ENCODE assay signal across 2 cellular contexts in genomic region chr9:73270967-73271722, GRCh38.
A peak's percentile ranks its signal among the peaks of the same experiment; 100 is the strongest.
TF ChIP-seq lines count a peak whose summit lies in the region.

No MANE protein-coding gene starts in this region.

TF ChIP-seq in SK-N-SH treated with all-trans-retinoic acid at 6 μM for 48 hours, 23 proteins besides CTCF, POLR2A, EP300 and RAD21 (continued from another document):
- TF ChIP-seq, protein P1, sequence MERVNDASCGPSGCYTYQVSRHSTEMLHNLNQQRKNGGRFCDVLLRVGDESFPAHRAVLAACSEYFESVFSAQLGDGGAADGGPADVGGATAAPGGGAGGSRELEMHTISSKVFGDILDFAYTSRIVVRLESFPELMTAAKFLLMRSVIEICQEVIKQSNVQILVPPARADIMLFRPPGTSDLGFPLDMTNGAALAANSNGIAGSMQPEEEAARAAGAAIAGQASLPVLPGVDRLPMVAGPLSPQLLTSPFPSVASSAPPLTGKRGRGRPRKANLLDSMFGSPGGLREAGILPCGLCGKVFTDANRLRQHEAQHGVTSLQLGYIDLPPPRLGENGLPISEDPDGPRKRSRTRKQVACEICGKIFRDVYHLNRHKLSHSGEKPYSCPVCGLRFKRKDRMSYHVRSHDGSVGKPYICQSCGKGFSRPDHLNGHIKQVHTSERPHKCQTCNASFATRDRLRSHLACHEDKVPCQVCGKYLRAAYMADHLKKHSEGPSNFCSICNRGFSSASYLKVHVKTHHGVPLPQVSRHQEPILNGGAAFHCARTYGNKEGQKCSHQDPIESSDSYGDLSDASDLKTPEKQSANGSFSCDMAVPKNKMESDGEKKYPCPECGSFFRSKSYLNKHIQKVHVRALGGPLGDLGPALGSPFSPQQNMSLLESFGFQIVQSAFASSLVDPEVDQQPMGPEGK (CRISPR knock-in tag; IDR thresholded peaks at IDR 0.05; ENCODE audit: borderline replicate concordance), result no peak
- TF ChIP-seq SNAI2 (CRISPR knock-in tag; IDR thresholded peaks at IDR 0.05) (no peak), PPARA (CRISPR knock-in tag; IDR thresholded peaks at IDR 0.05; ENCODE audit: borderline replicate concordance) (no peak), ISL1 (CRISPR knock-in tag; IDR thresholded peaks at IDR 0.05) (no peak), TOX (CRISPR knock-in tag; IDR thresholded peaks at IDR 0.05; ENCODE audit: borderline replicate concordance) (no peak), ZC3H10 (CRISPR knock-in tag; IDR thresholded peaks at IDR 0.05) (no peak), ZNF70 (CRISPR knock-in tag; IDR thresholded peaks at IDR 0.05) (no peak), CREB5 (CRISPR knock-in tag; IDR thresholded peaks at IDR 0.05; ENCODE audit: low read depth) (no peak), GLIS3 (CRISPR knock-in tag; IDR thresholded peaks at IDR 0.05) (no peak)

TF ChIP-seq in HepG2, 621 proteins besides CTCF, POLR2A, EP300 and RAD21 (continued from another document and continues in another):
- peak; percentile 84 for TF ChIP-seq ARID5B (CRISPR knock-in tag; IDR thresholded peaks at IDR 0.05)
- TF ChIP-seq, protein P2, sequence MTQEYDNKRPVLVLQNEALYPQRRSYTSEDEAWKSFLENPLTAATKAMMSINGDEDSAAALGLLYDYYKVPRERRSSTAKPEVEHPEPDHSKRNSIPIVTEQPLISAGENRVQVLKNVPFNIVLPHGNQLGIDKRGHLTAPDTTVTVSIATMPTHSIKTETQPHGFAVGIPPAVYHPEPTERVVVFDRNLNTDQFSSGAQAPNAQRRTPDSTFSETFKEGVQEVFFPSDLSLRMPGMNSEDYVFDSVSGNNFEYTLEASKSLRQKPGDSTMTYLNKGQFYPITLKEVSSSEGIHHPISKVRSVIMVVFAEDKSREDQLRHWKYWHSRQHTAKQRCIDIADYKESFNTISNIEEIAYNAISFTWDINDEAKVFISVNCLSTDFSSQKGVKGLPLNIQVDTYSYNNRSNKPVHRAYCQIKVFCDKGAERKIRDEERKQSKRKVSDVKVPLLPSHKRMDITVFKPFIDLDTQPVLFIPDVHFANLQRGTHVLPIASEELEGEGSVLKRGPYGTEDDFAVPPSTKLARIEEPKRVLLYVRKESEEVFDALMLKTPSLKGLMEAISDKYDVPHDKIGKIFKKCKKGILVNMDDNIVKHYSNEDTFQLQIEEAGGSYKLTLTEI (CRISPR knock-in tag; conservative IDR thresholded peaks at IDR 0.05), result no peak
- no peak for TF ChIP-seq FIP1L1 (IDR thresholded peaks at IDR 0.05; ENCODE audit: borderline replicate concordance, insufficient read depth, low read depth, low read length)
- no peak for TF ChIP-seq KLF9 (CRISPR knock-in tag; IDR thresholded peaks at IDR 0.05; ENCODE audit: low read depth)
- TF ChIP-seq REL (CRISPR knock-in tag; conservative IDR thresholded peaks at IDR 0.05), result no peak
- TF ChIP-seq BORCS8-MEF2B (CRISPR knock-in tag; IDR thresholded peaks at IDR 0.05), result no peak
- no peak for TF ChIP-seq ZNF224 (CRISPR knock-in tag; IDR thresholded peaks at IDR 0.05)
- no peak for TF ChIP-seq ZSCAN30 (CRISPR knock-in tag; IDR thresholded peaks at IDR 0.05)
- TF ChIP-seq USF2 (IDR thresholded peaks at IDR 0.05; ENCODE audit: low read depth, low read length), result no peak
- no peak for TF ChIP-seq USF2 (CRISPR knock-in tag; IDR thresholded peaks at IDR 0.05; ENCODE audit: borderline replicate concordance)
- TF ChIP-seq JUN (CRISPR knock-in tag; IDR thresholded peaks at IDR 0.05), result no peak
- no peak for TF ChIP-seq SKI (IDR thresholded peaks at IDR 0.05; ENCODE audit: partially characterized antibody)
- 0 out of 2 replicates have a peak, but pooled peaks have one; percentile 19 for TF ChIP-seq SAP130 (CRISPR knock-in tag; IDR thresholded peaks at IDR 0.05; ENCODE audit: low read depth)
- no peak for TF ChIP-seq MAFK (conservative IDR thresholded peaks at IDR 0.05 in 1 of 2, IDR thresholded peaks at IDR 0.05 in 1 of 2; ENCODE audit: low read length in 2 of 2)
- no peak for TF ChIP-seq BHLHE40 (IDR thresholded peaks at IDR 0.05; ENCODE audit: low read length)
- no peak for TF ChIP-seq NCOR1 (IDR thresholded peaks at IDR 0.05; ENCODE audit: borderline replicate concordance, low read length)
- TF ChIP-seq PBX3 (CRISPR knock-in tag; IDR thresholded peaks at IDR 0.05; ENCODE audit: borderline replicate concordance), result no peak
- TF ChIP-seq ZNF691 (CRISPR knock-in tag; IDR thresholded peaks at IDR 0.05; ENCODE audit: borderline replicate concordance, low read depth), result no peak
- TF ChIP-seq GATAD1 (CRISPR knock-in tag; IDR thresholded peaks at IDR 0.05), result no peak
- no peak for TF ChIP-seq IKZF5 (CRISPR knock-in tag; IDR thresholded peaks at IDR 0.05)
- no peak for TF ChIP-seq ZSCAN31 (CRISPR knock-in tag; IDR thresholded peaks at IDR 0.05; ENCODE audit: low read depth)
- no peak for TF ChIP-seq ZNF446 (CRISPR knock-in tag; IDR thresholded peaks at IDR 0.05)
- no peak for TF ChIP-seq ZNF501 (CRISPR knock-in tag; IDR thresholded peaks at IDR 0.05)
- TF ChIP-seq, protein P3, sequence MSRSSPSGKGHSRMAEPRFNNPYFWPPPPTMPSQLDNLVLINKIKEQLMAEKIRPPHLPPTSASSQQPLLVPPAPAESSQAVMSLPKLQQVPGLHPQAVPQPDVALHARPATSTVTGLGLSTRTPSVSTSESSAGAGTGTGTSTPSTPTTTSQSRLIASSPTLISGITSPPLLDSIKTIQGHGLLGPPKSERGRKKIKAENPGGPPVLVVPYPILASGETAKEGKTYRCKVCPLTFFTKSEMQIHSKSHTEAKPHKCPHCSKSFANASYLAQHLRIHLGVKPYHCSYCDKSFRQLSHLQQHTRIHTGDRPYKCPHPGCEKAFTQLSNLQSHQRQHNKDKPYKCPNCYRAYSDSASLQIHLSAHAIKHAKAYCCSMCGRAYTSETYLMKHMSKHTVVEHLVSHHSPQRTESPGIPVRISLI (CRISPR knock-in tag; IDR thresholded peaks at IDR 0.05; ENCODE audit: borderline replicate concordance), result no peak
- TF ChIP-seq IKZF1 (IDR thresholded peaks at IDR 0.05), result no peak
- TF ChIP-seq JUNB (CRISPR knock-in tag; IDR thresholded peaks at IDR 0.05; ENCODE audit: borderline replicate concordance), result 0 out of 2 replicates have a peak, but pooled peaks have one; percentile 37
- TF ChIP-seq CEBPB (IDR thresholded peaks at IDR 0.05; ENCODE audit: borderline replicate concordance, low read depth, low read length), result peak; percentile 89
- no peak for TF ChIP-seq ZNF605 (CRISPR knock-in tag; IDR thresholded peaks at IDR 0.05)
- TF ChIP-seq JUND (CRISPR knock-in tag; IDR thresholded peaks at IDR 0.05), result peak; percentile 85
- peak; percentile 45; the same call in 1 of the 2 replicates for TF ChIP-seq ZKSCAN8 (CRISPR knock-in tag; IDR thresholded peaks at IDR 0.05; ENCODE audit: borderline replicate concordance)
- TF ChIP-seq HOXA9 (CRISPR knock-in tag; IDR thresholded peaks at IDR 0.05; ENCODE audit: borderline replicate concordance), result no peak
- TF ChIP-seq HOXD1 (CRISPR knock-in tag; IDR thresholded peaks at IDR 0.05), result no peak
- no peak for TF ChIP-seq ZNF619 (CRISPR knock-in tag; IDR thresholded peaks at IDR 0.05)
- TF ChIP-seq PPARG (CRISPR knock-in tag; conservative IDR thresholded peaks at IDR 0.05), result no peak
- TF ChIP-seq KDM6A (CRISPR knock-in tag; IDR thresholded peaks at IDR 0.05; ENCODE audit: low read depth), result no peak
- TF ChIP-seq U2AF2 (IDR thresholded peaks at IDR 0.05; ENCODE audit: low read depth, low read length), result no peak
- TF ChIP-seq, protein P4, sequence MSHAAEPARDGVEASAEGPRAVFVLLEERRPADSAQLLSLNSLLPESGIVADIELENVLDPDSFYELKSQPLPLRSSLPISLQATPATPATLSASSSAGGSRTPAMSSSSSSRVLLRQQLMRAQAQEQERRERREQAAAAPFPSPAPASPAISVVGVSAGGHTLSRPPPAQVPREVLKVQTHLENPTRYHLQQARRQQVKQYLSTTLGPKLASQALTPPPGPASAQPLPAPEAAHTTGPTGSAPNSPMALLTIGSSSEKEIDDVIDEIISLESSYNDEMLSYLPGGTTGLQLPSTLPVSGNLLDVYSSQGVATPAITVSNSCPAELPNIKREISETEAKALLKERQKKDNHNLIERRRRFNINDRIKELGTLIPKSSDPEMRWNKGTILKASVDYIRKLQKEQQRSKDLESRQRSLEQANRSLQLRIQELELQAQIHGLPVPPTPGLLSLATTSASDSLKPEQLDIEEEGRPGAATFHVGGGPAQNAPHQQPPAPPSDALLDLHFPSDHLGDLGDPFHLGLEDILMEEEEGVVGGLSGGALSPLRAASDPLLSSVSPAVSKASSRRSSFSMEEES (CRISPR knock-in tag; IDR thresholded peaks at IDR 0.05), result no peak
- no peak for TF ChIP-seq MYC (CRISPR knock-in tag; IDR thresholded peaks at IDR 0.05; ENCODE audit: borderline replicate concordance)
- no peak for TF ChIP-seq TSC22D2 (CRISPR knock-in tag; IDR thresholded peaks at IDR 0.05; ENCODE audit: borderline replicate concordance)
- TF ChIP-seq, protein P5, sequence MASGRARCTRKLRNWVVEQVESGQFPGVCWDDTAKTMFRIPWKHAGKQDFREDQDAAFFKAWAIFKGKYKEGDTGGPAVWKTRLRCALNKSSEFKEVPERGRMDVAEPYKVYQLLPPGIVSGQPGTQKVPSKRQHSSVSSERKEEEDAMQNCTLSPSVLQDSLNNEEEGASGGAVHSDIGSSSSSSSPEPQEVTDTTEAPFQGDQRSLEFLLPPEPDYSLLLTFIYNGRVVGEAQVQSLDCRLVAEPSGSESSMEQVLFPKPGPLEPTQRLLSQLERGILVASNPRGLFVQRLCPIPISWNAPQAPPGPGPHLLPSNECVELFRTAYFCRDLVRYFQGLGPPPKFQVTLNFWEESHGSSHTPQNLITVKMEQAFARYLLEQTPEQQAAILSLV (CRISPR knock-in tag; IDR thresholded peaks at IDR 0.05; ENCODE audit: borderline replicate concordance), result no peak
- TF ChIP-seq ZNF256 (CRISPR knock-in tag; conservative IDR thresholded peaks at IDR 0.05), result no peak
- no peak for TF ChIP-seq BRD4 (CRISPR knock-in tag; IDR thresholded peaks at IDR 0.05)
- TF ChIP-seq, protein P6, sequence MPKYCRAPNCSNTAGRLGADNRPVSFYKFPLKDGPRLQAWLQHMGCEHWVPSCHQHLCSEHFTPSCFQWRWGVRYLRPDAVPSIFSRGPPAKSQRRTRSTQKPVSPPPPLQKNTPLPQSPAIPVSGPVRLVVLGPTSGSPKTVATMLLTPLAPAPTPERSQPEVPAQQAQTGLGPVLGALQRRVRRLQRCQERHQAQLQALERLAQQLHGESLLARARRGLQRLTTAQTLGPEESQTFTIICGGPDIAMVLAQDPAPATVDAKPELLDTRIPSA (CRISPR knock-in tag; IDR thresholded peaks at IDR 0.05; ENCODE audit: borderline replicate concordance), result no peak
- peak; percentile 90 for TF ChIP-seq ZNF644 (CRISPR knock-in tag; IDR thresholded peaks at IDR 0.05; ENCODE audit: low read depth)
- no peak for TF ChIP-seq FOXC1 (CRISPR knock-in tag; IDR thresholded peaks at IDR 0.05; ENCODE audit: borderline replicate concordance)
